ENCODE assay signal across 8 cellular contexts in the genomic region with DNA sequence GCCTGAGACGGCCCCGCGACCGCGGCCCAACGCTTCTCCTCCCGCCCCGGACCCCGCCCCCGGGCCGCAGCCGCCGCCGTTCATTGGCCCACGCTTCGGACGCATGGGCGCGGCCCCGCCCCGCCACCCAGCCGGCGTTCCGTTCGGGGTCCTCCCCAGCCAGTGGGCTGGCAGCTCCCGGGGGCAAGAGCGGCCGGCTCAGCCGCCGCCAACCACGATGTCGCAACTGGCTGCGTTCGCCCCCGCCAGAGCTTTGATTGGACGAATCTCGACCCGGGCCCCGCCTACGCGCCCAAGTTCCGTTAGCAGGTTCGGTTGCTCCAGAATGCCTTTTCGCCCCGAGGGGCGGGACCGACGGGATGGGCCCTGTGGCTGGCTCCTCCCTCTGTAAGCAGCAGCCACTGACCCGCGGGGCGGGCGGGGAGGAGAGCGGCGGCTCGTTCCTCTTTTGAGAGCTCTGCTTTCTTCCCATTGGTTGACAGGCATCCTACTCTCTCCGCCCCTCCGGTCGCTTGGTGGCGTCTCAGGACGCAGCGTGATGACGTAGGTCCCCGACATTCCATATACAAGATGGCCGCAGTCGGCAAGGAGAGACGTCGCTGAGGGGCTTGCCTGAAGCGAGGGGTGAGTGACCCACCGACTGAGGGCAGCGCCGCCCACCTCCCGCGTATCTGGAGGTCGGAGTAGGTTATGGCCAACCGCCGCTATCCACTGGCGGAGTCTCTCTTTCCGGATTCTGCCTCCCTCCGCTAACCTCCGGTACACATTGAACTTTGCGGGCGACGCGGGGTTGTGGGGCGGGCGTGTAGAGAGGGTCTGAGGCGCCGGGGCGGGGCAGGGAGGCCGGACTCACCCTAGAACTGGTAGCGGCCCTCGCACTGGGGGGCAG. TPM values are rescaled to one million over a fixed set of nuclear protein-coding genes. Genes with fewer than 3 reads are reported as not detected.
A peak's percentile ranks its signal among the peaks of the same experiment; 100 is the strongest.
DNase-seq lines count a peak whose midpoint lies in the region; ATAC-seq, FAIRE-seq and TF ChIP-seq lines count a peak whose summit lies in the region.

Gene CCNK, plus strand, starts transcription at position 554 of the 889 bp plus-strand sequence. CDS start 11,269 bp downstream, outside the sequence.
Gene SETD3, minus strand, starts transcription at position 4 of the 889 bp plus-strand sequence. CDS start 15,054 bp downstream, outside the sequence.

- no peaks in the 10 kb centered on the region for H3K36me3 ChIP-seq in astrocyte (ENCODE audit: insufficient read depth, low read length)
- no peaks in the 10 kb centered on the region for H3K36me3 ChIP-seq in uterus

- H3K27ac ChIP-seq in astrocyte (ENCODE audit: low read depth, low read length) (peak within 1 kb of the TSS; percentile 92), right cardiac atrium (ENCODE audit: low read length) (peak within 1 kb of the TSS; percentile 91), uterus (peak within 1 kb of the TSS; percentile 91 to 94)

- TF ChIP-seq CTCF in astrocyte (IDR thresholded peaks at IDR 0.05; ENCODE audit: insufficient read depth, low read depth, low read length) (no peak), uterus (IDR thresholded peaks at IDR 0.05) (peak in 2 of 4 experiments; percentile 1 to 14)

- peak; percentile 43 for FAIRE-seq in astrocyte (lab: Jason Lieb, UNC)

- no peaks in the 10 kb centered on the region for H3K9me3 Mint-ChIP-seq in astrocyte (ENCODE audit: unreplicated experiment)

- DNase-seq in NCI-H2029 (lab: John Stamatoyannopoulos, UW) (peak; percentile 93), T-helper 22 cell (ENCODE audit: low read depth) (peak; percentile 100), astrocyte (ENCODE audit: low read depth) (peak; percentile 98), right cardiac atrium (peak; percentile 100), pulmonary artery endothelial cell (ENCODE audit: low read depth, low spot score) (peak; percentile 99), uterus (peak; percentile 100)

- peak within 1 kb of the TSS; percentile 98 for H3K4me3 Mint-ChIP-seq in astrocyte (ENCODE audit: unreplicated experiment)

- H3K27me3 Mint-ChIP-seq in astrocyte (ENCODE audit: low read depth, unreplicated experiment): no peaks in the 10 kb centered on the region

- H3K4me3 ChIP-seq in astrocyte (ENCODE audit: insufficient read depth, low read depth, low read length): peak within 1 kb of the TSS; percentile 96
- H3K4me3 ChIP-seq in right cardiac atrium (ENCODE audit: low read length): peak within 1 kb of the TSS; percentile 93
- H3K4me3 ChIP-seq in uterus: peak within 1 kb of the TSS; percentile 96 to 99

- TF ChIP-seq POLR2A in GM18505 (IDR thresholded peaks at IDR 0.05; ENCODE audit: borderline replicate concordance, extremely low read depth, insufficient read depth, insufficient read length) (peak; percentile 90), uterus (IDR thresholded peaks at IDR 0.05) (peak; percentile 94 to 95)

- peak; percentile 83 for ATAC-seq in GM18505 (IDR thresholded peaks at IDR 0.05; ENCODE audit: unreplicated experiment)
- ATAC-seq in HG02973 (IDR thresholded peaks at IDR 0.05; ENCODE audit: unreplicated experiment): peak; percentile 85
- peak; percentile 97 for ATAC-seq in right cardiac atrium

- no peaks in the 10 kb centered on the region for H3K27me3 ChIP-seq in astrocyte (ENCODE audit: insufficient read depth, low read length)
- no peaks in the 10 kb centered on the region for H3K27me3 ChIP-seq in right cardiac atrium (ENCODE audit: control insufficient read depth, insufficient read depth)
- no peaks in the 10 kb centered on the region for H3K27me3 ChIP-seq in uterus

- no peaks in the 10 kb centered on the region for H3K36me3 Mint-ChIP-seq in astrocyte (ENCODE audit: low read depth, unreplicated experiment)

- WGBS in right cardiac atrium: under 1% methylated on average over 92 of the region's 92 CpGs

- peak within 1 kb of the TSS; percentile 81 for H2AFZ ChIP-seq in astrocyte (ENCODE audit: low read depth, low read length)

- H3K4me1 Mint-ChIP-seq in astrocyte (ENCODE audit: low read depth, unreplicated experiment): peaks cover 41% of the 10 kb centered on the region

- peak within 1 kb of the TSS; percentile 94 for H3K4me2 ChIP-seq in astrocyte (ENCODE audit: low read length)

- H3K79me2 ChIP-seq in astrocyte (ENCODE audit: insufficient read depth, low read length): peaks cover 89% of the 10 kb centered on the region

- H3K4me1 ChIP-seq in astrocyte (ENCODE audit: insufficient read depth, low read length): peaks cover 9% of the 10 kb centered on the region
- peaks cover under 1% of the 10 kb centered on the region for H3K4me1 ChIP-seq in right cardiac atrium (ENCODE audit: control insufficient read depth, insufficient read depth, low read length)
- peaks cover 7 to 9% of the 10 kb centered on the region in 2 donors for H3K4me1 ChIP-seq in uterus

- H3K27ac Mint-ChIP-seq in astrocyte (ENCODE audit: unreplicated experiment): peak within 1 kb of the TSS; percentile 99

- intact Hi-C loops in right cardiac atrium (cut with DNase I) (no loop called here), uterus (cut with DNase I; ENCODE audit: low total_unique reads) (no loop called here)

- peak within 1 kb of the TSS; percentile 96 for H3K9ac ChIP-seq in astrocyte (ENCODE audit: low read length)

- no peaks in the 10 kb centered on the region for H3K9me3 ChIP-seq in astrocyte (ENCODE audit: insufficient read depth, low read depth, low read length)
- no peaks in the 10 kb centered on the region for H3K9me3 ChIP-seq in right cardiac atrium (ENCODE audit: control insufficient read depth, low read length)
- H3K9me3 ChIP-seq in uterus: no peaks in the 10 kb centered on the region

- peaks cover 75% of the 10 kb centered on the region for H4K20me1 ChIP-seq in astrocyte (ENCODE audit: insufficient read depth, low read length)

RNA-seq across cellular contexts. Expression of gene CCNK, which starts in this region (rescaled TPM):
- total RNA-seq in astrocyte (110 and 121 TPM in 2 replicates), right cardiac atrium (10 to 100 TPM; 30.0 to 36.5 (median 31.4) TPM), pulmonary artery endothelial cell (32.8 and 36.1 TPM in 2 replicates), uterus (10 to 100 TPM; 17.4 to 43.2 (median 34.4) TPM)
- 12.2 TPM for polyA plus RNA-seq in right cardiac atrium

RNA-seq across cellular contexts. Expression of gene SETD3, which starts in this region (rescaled TPM):
- total RNA-seq in astrocyte (62.8 and 65.8 TPM in 2 replicates), right cardiac atrium (100 to 1,000 TPM; 101 to 127 (median 113) TPM), pulmonary artery endothelial cell (54.1 and 73.4 TPM in 2 replicates), uterus (100 to 1,000 TPM in 3 of 4 donors, 10 to 100 TPM in 1; 98.1 to 151 (median 121) TPM)
- polyA plus RNA-seq in right cardiac atrium: 65.4 TPM

Comparison
In these comparisons a context has a peak if more than half of its experiments do, and no peak if none do; other contexts are left out.
1. Peak in every context shown above with its lines: DNase-seq, ATAC-seq, H3K4me3 ChIP-seq and H3K27ac ChIP-seq.